In the genomic region with DNA sequence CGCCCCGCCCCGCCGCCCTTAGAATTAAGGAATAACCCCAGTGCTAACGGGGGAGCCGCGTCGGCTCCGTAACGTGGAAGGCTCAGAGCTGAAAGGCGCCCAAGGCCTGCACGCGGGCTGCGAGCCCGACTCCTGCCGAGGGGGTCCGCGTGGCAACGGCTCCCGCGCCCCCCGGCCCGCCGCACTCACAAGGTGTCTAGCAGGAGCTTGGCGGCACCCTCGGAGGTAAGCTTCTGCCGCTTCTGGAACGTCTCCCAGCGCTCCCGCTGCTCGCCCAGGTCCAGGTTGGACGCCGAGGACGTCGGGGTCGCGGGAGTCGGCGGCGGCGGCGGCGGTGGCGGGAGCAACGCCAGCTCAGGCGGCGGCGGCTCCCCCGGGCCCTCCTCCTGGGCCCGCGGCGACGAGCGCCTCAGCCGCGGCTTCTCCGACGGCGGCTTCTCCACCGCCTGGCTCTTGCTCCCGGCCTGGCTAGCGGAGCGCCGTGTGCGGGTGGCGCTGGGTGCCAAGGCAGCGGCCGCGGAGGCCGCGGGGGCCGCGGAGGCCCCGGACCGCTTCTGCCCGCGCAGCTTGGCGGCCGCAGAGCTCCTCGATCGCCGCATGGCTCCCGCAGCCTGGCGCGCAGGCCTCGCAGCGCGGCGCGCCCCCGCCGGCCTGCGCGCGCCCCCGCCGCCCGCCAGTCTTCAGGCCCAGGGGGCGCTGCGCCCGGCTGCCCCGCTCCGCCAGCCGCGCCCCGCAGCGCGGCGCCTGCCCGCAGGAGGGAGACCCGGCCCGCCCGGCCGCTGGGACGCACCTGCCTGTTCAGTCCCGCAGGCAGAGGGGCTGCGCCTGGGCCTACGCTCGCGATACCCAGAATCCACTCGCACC, we compare ENCODE assay signal across 8 cellular contexts. TPM values are rescaled to one million over a fixed set of nuclear protein-coding genes. Genes with fewer than 3 reads are reported as not detected.
A peak's percentile ranks its signal among the peaks of the same experiment; 100 is the strongest.
DNase-seq lines count a peak whose midpoint lies in the region; ATAC-seq and TF ChIP-seq lines count a peak whose summit lies in the region.

A gene (minus strand): TSS at position 632 of the 864 bp plus-strand sequence. CDS start 33 bp downstream, at position 599.

- no peak for TF ChIP-seq CTCF in AG10803 (conservative IDR thresholded peaks at IDR 0.05; ENCODE audit: low read length)
- no peak for TF ChIP-seq CTCF in fibroblast of villous mesenchyme (IDR thresholded peaks at IDR 0.05; ENCODE audit: insufficient read depth, low read depth, low read length)
- TF ChIP-seq CTCF in thoracic aorta (IDR thresholded peaks at IDR 0.05) = no peak

- H3K4me3 ChIP-seq in AG10803 (ENCODE audit: low read length) (peak within 1 kb of the TSS; percentile 56), fibroblast of villous mesenchyme (ENCODE audit: low read depth, low read length) (peak within 1 kb of the TSS; percentile 72), thoracic aorta (peak within 1 kb of the TSS; percentile 96)

- ATAC-seq in GM19035 (IDR thresholded peaks at IDR 0.05; ENCODE audit: unreplicated experiment) (peak; percentile 67), HG03442 (IDR thresholded peaks at IDR 0.05; ENCODE audit: unreplicated experiment) (peak; percentile 65), thoracic aorta (ENCODE audit: insufficient number of reproducible peaks, low FRiP score, low read depth) (peak; percentile 20)

- H3K36me3 Mint-ChIP-seq in activated T-helper 2 cell treated with anti-CD3 and anti-CD28 coated beads, Interferon-gamma antibody, Interleukin-2, Interleukin-4, amounts not matched to agents 10 μg/mL and 5 μg/mL and 100 μg/mL, durations not matched to agents 14 hours and 24 hours and 36 hours (ENCODE audit: low read depth) = peaks cover 20% of the 10 kb centered on the region

- peaks cover 4% of the 10 kb centered on the region for H3K36me3 ChIP-seq in thoracic aorta

- H3K27me3 Mint-ChIP-seq in activated T-helper 2 cell treated with anti-CD3 and anti-CD28 coated beads, Interferon-gamma antibody, Interleukin-2, Interleukin-4, amounts not matched to agents 10 μg/mL and 5 μg/mL and 100 μg/mL, durations not matched to agents 14 hours and 24 hours and 36 hours (ENCODE audit: low read depth) = peaks cover 13% of the 10 kb centered on the region

- H3K4me3 Mint-ChIP-seq in activated T-helper 2 cell treated with anti-CD3 and anti-CD28 coated beads, Interferon-gamma antibody, Interleukin-2, Interleukin-4, amounts not matched to agents 10 μg/mL and 5 μg/mL and 100 μg/mL, durations not matched to agents 14 hours and 24 hours and 36 hours (ENCODE audit: low read depth) = peak within 1 kb of the TSS; percentile 97

- H3K4me1 Mint-ChIP-seq in activated T-helper 2 cell treated with anti-CD3 and anti-CD28 coated beads, Interferon-gamma antibody, Interleukin-2, Interleukin-4, amounts not matched to agents 10 μg/mL and 5 μg/mL and 100 μg/mL, durations not matched to agents 14 hours and 24 hours and 36 hours (ENCODE audit: low read depth) = peaks cover 17% of the 10 kb centered on the region

- intact Hi-C loops in activated T-helper 2 cell treated with anti-CD3 and anti-CD28 coated beads, Interferon-gamma antibody, Interleukin-2, Interleukin-4, amounts not matched to agents 10 μg/mL and 5 μg/mL and 100 μg/mL, durations not matched to agents 14 hours and 24 hours and 36 hours (cut with micrococcal nuclease) = loop anchor here (2.0 to 10.0 kb wide), 2 partner anchors 66 to 138 kb away; a partner anchor contains a TSS

- DNase-seq in AG10803 (ENCODE audit: low read depth) = peak; percentile 17
- peak; percentile 67 for DNase-seq in RKO (ENCODE audit: low spot score)
- peak; percentile 49 for DNase-seq in activated T-helper 2 cell treated with anti-CD3 and anti-CD28 coated beads, Interferon-gamma antibody, Interleukin-2, Interleukin-4, amounts not matched to agents 10 μg/mL and 5 μg/mL and 100 μg/mL, durations not matched to agents 14 hours and 24 hours and 36 hours (ENCODE audit: low spot score)
- peak; percentile 40 for DNase-seq in fibroblast of villous mesenchyme (ENCODE audit: low read depth)
- peak in 37 of 56 donors; percentile 11 to 70 (median 38) for DNase-seq in nucleus accumbens (lab: John Stamatoyannopoulos, UW)
- no peak for DNase-seq in thoracic aorta (ENCODE audit: low spot score)

- no peaks in the 10 kb centered on the region for H3K27me3 ChIP-seq in thoracic aorta (replicated peaks; ENCODE audit: insufficient read depth)

- H3K9me3 Mint-ChIP-seq in activated T-helper 2 cell treated with anti-CD3 and anti-CD28 coated beads, Interferon-gamma antibody, Interleukin-2, Interleukin-4, amounts not matched to agents 10 μg/mL and 5 μg/mL and 100 μg/mL, durations not matched to agents 14 hours and 24 hours and 36 hours = no peaks in the 10 kb centered on the region

- no peak within 1 kb of the TSS for H3K27ac ChIP-seq in thoracic aorta

- H3K9me3 ChIP-seq in thoracic aorta = no peaks in the 10 kb centered on the region

- peaks cover 3 to 12% of the 10 kb centered on the region in 2 donors for H3K4me1 ChIP-seq in thoracic aorta (ENCODE audit: control insufficient read depth in 1 of 2, low read depth in 2 of 2)

- H3K27ac Mint-ChIP-seq in activated T-helper 2 cell treated with anti-CD3 and anti-CD28 coated beads, Interferon-gamma antibody, Interleukin-2, Interleukin-4, amounts not matched to agents 10 μg/mL and 5 μg/mL and 100 μg/mL, durations not matched to agents 14 hours and 24 hours and 36 hours = peak within 1 kb of the TSS; percentile 71

RNA-seq across cellular contexts. Expression of the gene that starts here (rescaled TPM):
- total RNA-seq in activated T-helper 2 cell treated with anti-CD3 and anti-CD28 coated beads, Interferon-gamma antibody, Interleukin-2, Interleukin-4, amounts not matched to agents 10 μg/mL and 5 μg/mL and 100 μg/mL, durations not matched to agents 14 hours and 24 hours and 36 hours = 65.8 and 69.9 TPM in 2 replicates
- 20.3 and 33.8 TPM in 2 replicates for total RNA-seq in fibroblast of villous mesenchyme
- total RNA-seq in thoracic aorta = 10 to 100 TPM; 12.0 to 32.5 TPM
